In the genomic region with DNA sequence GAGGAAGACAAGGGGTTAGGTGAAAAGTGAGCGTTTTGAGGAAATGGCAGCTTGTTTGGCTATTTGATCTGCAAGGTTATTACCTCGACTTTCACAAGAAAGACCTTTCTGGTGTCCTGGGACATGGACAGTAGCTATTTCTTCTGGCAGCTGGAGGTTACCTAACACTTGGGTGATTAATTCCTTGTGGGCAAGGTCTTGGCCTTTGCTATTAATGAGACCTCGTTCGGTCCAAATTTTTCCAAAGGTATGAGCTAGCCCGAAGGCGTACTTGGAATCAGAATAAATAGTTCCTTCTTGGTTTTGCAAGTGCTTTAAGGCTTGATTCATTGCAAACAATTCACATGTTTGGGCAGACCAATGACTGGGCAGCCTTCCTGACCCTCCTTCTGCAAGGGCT, we compare ENCODE assay signal across 25 cellular contexts. TPM values are rescaled to one million over a fixed set of nuclear protein-coding genes. Genes with fewer than 3 reads are reported as not detected.
A peak's percentile ranks its signal among the peaks of the same experiment; 100 is the strongest.
DNase-seq lines count a peak whose midpoint lies in the region; ATAC-seq and TF ChIP-seq lines count a peak whose summit lies in the region.
"Had no signal": no experiment of that assay in that cellular context is flagged by ENCODE, and none has a peak within 500 bp of the region (broad histone marks: within the 10 kb centered on the region; RNA-seq: fewer than 3 reads in every experiment).

No MANE protein-coding gene starts in this region.

- H3K36me3 ChIP-seq in BLaER1 treated with 17β-estradiol and CSF1 and Interleukin-3, amounts not matched to agents 10 nM and 100 nM = peaks cover 12 to 80% (median 64%) of the 10 kb centered on the region in 11 experiments
- H3K36me3 ChIP-seq in RWPE2 (ENCODE audit: low read depth) (peaks cover 26% of the 10 kb centered on the region), mammary epithelial cell (ENCODE audit: insufficient read depth, low read length) (no peaks in the 10 kb centered on the region), trophoblast cell (ENCODE audit: control insufficient read depth in 1 of 2, insufficient read depth in 2 of 2, low read length in 2 of 2) (peaks cover 5 to 18% of the 10 kb centered on the region in 2 experiments), BE2C (peaks cover 6% of the 10 kb centered on the region; the same call in 1 of the 2 replicates)

- no peak overlapping the region for H2AFZ ChIP-seq in mammary epithelial cell (ENCODE audit: low read depth, low read length)
- H2AFZ ChIP-seq in trophoblast cell (ENCODE audit: insufficient read depth, low read length, poor library complexity) = no peak overlapping the region
- H2AFZ ChIP-seq: PC-9 had no signal

- peaks cover 0 to 49% (median 34%) of the 10 kb centered on the region in 11 experiments; a peak in 14 of 22 replicates for H3K9me3 ChIP-seq in BLaER1 treated with 17β-estradiol and CSF1 and Interleukin-3, amounts not matched to agents 10 nM and 100 nM (replicated peaks in 1 of 11)
- H3K9me3 ChIP-seq in RWPE2 (ENCODE audit: severe bottlenecking) (no peaks in the 10 kb centered on the region), mammary epithelial cell (replicated peaks; ENCODE audit: insufficient read depth, low read length) (no peaks in the 10 kb centered on the region), trophoblast cell (ENCODE audit: insufficient read depth, low read depth, low read length) (peaks cover 2% of the 10 kb centered on the region), BE2C (no peaks in the 10 kb centered on the region)
- H3K9me3 ChIP-seq: MG63, SK-N-SH had no signal

- H3K27me3 ChIP-seq in BLaER1 treated with 17β-estradiol and CSF1 and Interleukin-3, amounts not matched to agents 10 nM and 100 nM = no peaks in the 10 kb centered on the region
- H3K27me3 ChIP-seq in RWPE2 (ENCODE audit: insufficient read depth, poor library complexity, severe bottlenecking) (no peaks in the 10 kb centered on the region), mammary epithelial cell (ENCODE audit: insufficient read depth, low read length) (no peaks in the 10 kb centered on the region), trophoblast cell (ENCODE audit: insufficient read depth, low read length) (no peaks in the 10 kb centered on the region), BE2C (no peaks in the 10 kb centered on the region)
- H3K27me3 ChIP-seq: MG63 had no signal

- intact Hi-C loops in mammary epithelial cell (cut with micrococcal nuclease) = no loop called here

- H4K12ac ChIP-seq in trophoblast cell (ENCODE audit: low read depth, low read length) = no peak overlapping the region

- no peak overlapping the region for H2BK120ac ChIP-seq in trophoblast cell (ENCODE audit: insufficient read depth, low read length, poor library complexity)

- no peak overlapping the region for H3K14ac ChIP-seq in trophoblast cell (ENCODE audit: low read length)

- ATAC-seq in RWPE2 (ENCODE audit: low read depth) = peak; percentile 23; the same call in 1 of the 3 replicates

- H3K4me1 ChIP-seq in BLaER1 treated with 17β-estradiol and CSF1 and Interleukin-3, amounts not matched to agents 10 nM and 100 nM = peaks cover 57 to 83% (median 64%) of the 10 kb centered on the region in 10 experiments
- peaks cover 8% of the 10 kb centered on the region for H3K4me1 ChIP-seq in RWPE2 (ENCODE audit: insufficient read depth, poor library complexity, severe bottlenecking)
- H3K4me1 ChIP-seq in mammary epithelial cell (ENCODE audit: insufficient read depth, low read length) = peaks cover 24% of the 10 kb centered on the region
- peaks cover 3 to 4% of the 10 kb centered on the region in 2 experiments for H3K4me1 ChIP-seq in trophoblast cell (ENCODE audit: control insufficient read depth in 1 of 2, insufficient read depth in 2 of 2, low read length in 2 of 2)
- H3K4me1 ChIP-seq in BE2C = no peaks in the 10 kb centered on the region; the same call in 1 of the 2 replicates

- peaks cover 4% of the 10 kb centered on the region for H3K79me1 ChIP-seq in trophoblast cell (ENCODE audit: low read length)

- DNase-seq in RWPE2 (ENCODE audit: low spot score) = no peak
- peak; percentile 44 for DNase-seq in mammary epithelial cell
- no peak for DNase-seq in trophoblast cell
- DNase-seq in Kasumi-1 (lab: John Stamatoyannopoulos, UW) = no peak
- DNase-seq in activated naive CD4-positive, alpha-beta T cell treated with Interleukin-2 at 50 U/mL for 16 hours = no peak
- no peak for DNase-seq in BE2C
- DNase-seq in NCI-H526 (lab: John Stamatoyannopoulos, UW) = no peak
- DNase-seq: CD4-positive, alpha-beta T cell; COR-L47; DMS79; GOT3; HCEC 1CT; KG1; MG63; NCI-H1417; NCI-H1694 treated with DMSO at 0.1 percent for 48 hours; NCI-H2081 treated with DMSO at 0.1 percent for 48 hours; NCI-H446; NCI-H526 treated with DMSO at 0.1 percent for 48 hours; RPMI8226; SHP77 treated with DMSO at 0.1 percent for 48 hours; SK-N-SH had no signal

- WGBS in mammary epithelial cell (ENCODE audit: low coverage, missing lambda C conversion rate) = 9% methylated on average over 6 of the region's 6 CpGs
- no CpG with 5 or more reads among the region's 6 CpGs for WGBS in trophoblast cell (ENCODE audit: extremely low coverage, insufficient coverage, insufficient read length)

- no TSS peak for BruUV-seq in mammary epithelial cell (replicated peaks; lab: Mats Ljungman, UMichigan)

- H3K18ac ChIP-seq in trophoblast cell (ENCODE audit: low read length) = no peak overlapping the region

- in situ Hi-C loops in mammary epithelial cell (cut with MboI; ENCODE audit: low sequenced_read_pairs in 2 of 2) = no loop called here

- H3K23ac ChIP-seq in trophoblast cell (ENCODE audit: low read length) = no peak overlapping the region

- H4K20me1 ChIP-seq in BLaER1 treated with 17β-estradiol and CSF1 and Interleukin-3, amounts not matched to agents 10 nM and 100 nM = peaks cover 14 to 91% (median 56%) of the 10 kb centered on the region in 11 experiments; a peak in 17 of 22 replicates
- H4K20me1 ChIP-seq in mammary epithelial cell (ENCODE audit: insufficient read depth, low read length) = no peaks in the 10 kb centered on the region

- H3K9ac ChIP-seq in BLaER1 treated with 17β-estradiol and CSF1 and Interleukin-3, amounts not matched to agents 10 nM and 100 nM = no peak overlapping the region
- H3K9ac ChIP-seq in mammary epithelial cell (ENCODE audit: insufficient read depth, low read length) (no peak overlapping the region), trophoblast cell (ENCODE audit: low read length) (no peak overlapping the region)
- H3K9ac ChIP-seq: SK-N-SH had no signal

- no peak overlapping the region for H2AK5ac ChIP-seq in trophoblast cell (ENCODE audit: low read length)

- no peak for TF ChIP-seq CTCF in RWPE2 (IDR thresholded peaks at IDR 0.05; ENCODE audit: poor library complexity, severe bottlenecking)
- TF ChIP-seq CTCF in mammary epithelial cell (conservative IDR thresholded peaks at IDR 0.05 in 1 of 2, IDR thresholded peaks at IDR 0.05 in 1 of 2; ENCODE audit: extremely low read depth in 1 of 2, insufficient read depth in 1 of 2, low read depth in 1 of 2, low read length in 2 of 2) = no peak
- no peak for TF ChIP-seq CTCF in BE2C (IDR thresholded peaks at IDR 0.05; ENCODE audit: low read depth, low read length)

- H3K4me2 ChIP-seq in BLaER1 treated with 17β-estradiol and CSF1 and Interleukin-3, amounts not matched to agents 10 nM and 100 nM = peak overlapping the region in 6 of 11 experiments; percentile 16 to 94 (median 54); a peak in 12 of 22 replicates
- H3K4me2 ChIP-seq in mammary epithelial cell (ENCODE audit: insufficient read depth, low read depth, low read length) = peak overlapping the region; percentile 14
- H3K4me2 ChIP-seq in trophoblast cell (ENCODE audit: low read length) = no peak overlapping the region
- H3K4me2 ChIP-seq: PC-9, SK-N-SH had no signal

- dilution Hi-C loops in mammary epithelial cell (cut with HindIII; ENCODE audit: low sequenced_read_pairs) = loop anchor here (5.0 to 10.0 kb wide), 2 partner anchors 82 to 139 kb away; no protein-coding TSS in a partner anchor

- no peak overlapping the region for H3K4me3 ChIP-seq in BLaER1 treated with 17β-estradiol and CSF1 and Interleukin-3, amounts not matched to agents 10 nM and 100 nM
- H3K4me3 ChIP-seq in RWPE2 (ENCODE audit: severe bottlenecking) (no peak overlapping the region), mammary epithelial cell (replicated peaks in 1 of 3; ENCODE audit: insufficient read depth in 1 of 3, low read depth in 2 of 3, low read length in 3 of 3) (no peak overlapping the region), trophoblast cell (ENCODE audit: low read depth, low read length) (no peak overlapping the region), BE2C (ENCODE audit: low read depth, low read length) (no peak overlapping the region)
- H3K4me3 ChIP-seq: MG63, PC-9 had no signal

- no peak overlapping the region for H3K27ac ChIP-seq in BLaER1 treated with 17β-estradiol and CSF1 and Interleukin-3, amounts not matched to agents 10 nM and 100 nM
- H3K27ac ChIP-seq in RWPE2 (ENCODE audit: poor library complexity, severe bottlenecking) = no peak overlapping the region
- H3K27ac ChIP-seq in mammary epithelial cell (ENCODE audit: insufficient read depth, low read depth, low read length) = no peak overlapping the region
- H3K27ac ChIP-seq in trophoblast cell (ENCODE audit: low read depth, low read length) = no peak overlapping the region
- H3K27ac ChIP-seq: PC-9 had no signal

- H4K91ac ChIP-seq in trophoblast cell (ENCODE audit: low read depth, low read length) = no peak overlapping the region

- CTCF ChIA-PET in mammary epithelial cell (lab: Charles Lee; ENCODE audit: low non-redundant PET) = interaction anchor here (0.6 kb wide), 1 partner anchor 14 kb away, joined by 3 read pairs; no protein-coding TSS in a partner anchor

- H2BK5ac ChIP-seq in trophoblast cell (ENCODE audit: low read depth, low read length, poor library complexity) = no peak overlapping the region

- peak overlapping the region; percentile 14 for H3K4ac ChIP-seq in trophoblast cell (ENCODE audit: low read depth, low read length)

- no peak overlapping the region for H2BK12ac ChIP-seq in trophoblast cell (ENCODE audit: low read length)

- no peak overlapping the region for H4K8ac ChIP-seq in trophoblast cell (ENCODE audit: low read depth, low read length)

- H3K79me2 ChIP-seq in mammary epithelial cell (ENCODE audit: insufficient read depth, low read length) = peaks cover 94% of the 10 kb centered on the region
- peaks cover 6% of the 10 kb centered on the region for H3K79me2 ChIP-seq in trophoblast cell (ENCODE audit: control insufficient read depth, insufficient read depth, low read length, poor library complexity)

RNA-seq across cellular contexts. Expression of gene GTF3C5, which starts 4.9 kb away (rescaled TPM):
- 10 to 100 TPM; 28.5 to 54.2 TPM for total RNA-seq in mammary epithelial cell
- 54.9 TPM for polyA plus RNA-seq in mammary epithelial cell
- polyA minus RNA-seq in mammary epithelial cell = 139 TPM
- polyA plus RNA-seq in trophoblast cell (2013) = 48.5 and 48.9 TPM in 2 replicates
- 145 TPM for polyA plus RNA-seq in BE2C (2012; ENCODE audit: insufficient read depth, insufficient read length, low read depth)

RNA-seq across cellular contexts. Expression of gene CEL, which starts 26.1 kb away (rescaled TPM):
- total RNA-seq in mammary epithelial cell = 1 to 10 TPM in 1 of 2 donors, under 1 TPM in 1; 0.50 to 2.6 TPM
- polyA plus RNA-seq in mammary epithelial cell = 1.2 TPM
- 1.3 TPM for polyA minus RNA-seq in mammary epithelial cell
- polyA plus RNA-seq in trophoblast cell (2013) = 1.3 and 1.6 TPM in 2 replicates
- 5.6 TPM for polyA plus RNA-seq in BE2C (2012; ENCODE audit: insufficient read depth, insufficient read length, low read depth)

RNA-seq across cellular contexts. Expression of gene GFI1B, which starts 57.2 kb away (rescaled TPM):
- total RNA-seq in mammary epithelial cell = not detected
- polyA plus RNA-seq in mammary epithelial cell = not detected
- 0.47 TPM for polyA minus RNA-seq in mammary epithelial cell
- polyA plus RNA-seq in trophoblast cell (2013) = 0.07 and 0.37 TPM in 2 replicates
- polyA plus RNA-seq in BE2C (2012; ENCODE audit: insufficient read depth, insufficient read length, low read depth) = not detected
- total RNA-seq: B cell, PC-9 had no signal
- polyA plus RNA-seq: SK-N-SH had no signal
